1 cellular context compared by ENCODE assay signal in genomic region chr2:200314976-200315567, GRCh38.
TF ChIP-seq lines count a peak whose summit lies in the region.

No MANE protein-coding gene starts in this region.

TF ChIP-seq in GM23338, 12 proteins besides CTCF, POLR2A, EP300 and RAD21 (continued from another document):
- TF ChIP-seq REST (IDR thresholded peaks at IDR 0.05; ENCODE audit: unreplicated experiment) = no peak
- TF ChIP-seq STAT1 (IDR thresholded peaks at IDR 0.05; ENCODE audit: unreplicated experiment) = no peak
